1 cellular context compared by ENCODE assay signal in genomic region chr5:176413709-176414191, GRCh38.
TF ChIP-seq lines count a peak whose summit lies in the region.

No MANE protein-coding gene starts in this region.

TF ChIP-seq in IMR-90, 13 proteins besides CTCF, POLR2A, EP300 and RAD21:
- TF ChIP-seq MAFK (IDR thresholded peaks at IDR 0.05; ENCODE audit: low read depth, low read length) = peak; percentile 18; the same call in 1 of the 2 replicates
- no peak for TF ChIP-seq MAZ (IDR thresholded peaks at IDR 0.05; ENCODE audit: borderline replicate concordance, low read depth, low read length)
